21 cellular contexts compared by ENCODE assay signal in genomic region chr7:132618956-132619305, GRCh38. TPM values are rescaled to one million over a fixed set of nuclear protein-coding genes. Genes with fewer than 3 reads are reported as not detected.
DNase-seq lines count a peak whose midpoint lies in the region; ATAC-seq, FAIRE-seq and TF ChIP-seq lines count a peak whose summit lies in the region.
"Had no signal": no experiment of that assay in that cellular context is flagged by ENCODE, and none has a peak within 500 bp of the region (broad histone marks: within the 10 kb centered on the region; RNA-seq: fewer than 3 reads in every experiment).

No MANE protein-coding gene starts in this region.

- H3K27me3 Mint-ChIP-seq in CD14-positive monocyte (ENCODE audit: low read depth in 3 of 3) = peaks cover 3 to 6% (median 5%) of the 10 kb centered on the region in 3 donors

- peaks cover 11% of the 10 kb centered on the region for H3K4me1 Mint-ChIP-seq in CD14-positive monocyte
- H3K4me1 Mint-ChIP-seq: central memory CD8-positive, alpha-beta T cell had no signal

- FAIRE-seq in RCC 7860 (lab: Jason Lieb, UNC) = peak; percentile 59

- peaks cover 0 to 2% (median 0%) of the 10 kb centered on the region in 7 donors for H3K9me3 Mint-ChIP-seq in CD14-positive monocyte
- H3K9me3 Mint-ChIP-seq: central memory CD8-positive, alpha-beta T cell; endodermal cell; stimulated activated naive CD8-positive, alpha-beta T cell treated with anti-CD3 and anti-CD28 coated beads, Interleukin-15, amount 100 ng/mL, for 72 hours had no signal

- intact Hi-C loops in CD14-positive monocyte (cut with micrococcal nuclease) = no loop called here

- TF ChIP-seq CTCF in CD14-positive monocyte (IDR thresholded peaks at IDR 0.05) = no peak

- no peaks in the 10 kb centered on the region for H3K36me3 Mint-ChIP-seq in CD14-positive monocyte

- no peak for ATAC-seq in HG03139 (IDR thresholded peaks at IDR 0.05; ENCODE audit: unreplicated experiment)
- ATAC-seq: left colon; mucosa of descending colon; right lobe of liver; stimulated activated naive CD8-positive, alpha-beta T cell treated with anti-CD3 and anti-CD28 coated beads, Interleukin-15, amount 100 ng/mL, for 72 hours had no signal

- DNase-seq in AG20443 (ENCODE audit: low spot score) (peak; percentile 70), RCC 7860 (ENCODE audit: low spot score) (peak; percentile 18), dedifferentiated amniotic fluid mesenchymal stem cell (ENCODE audit: extremely low spot score) (peak; percentile 29), non-pigmented ciliary epithelial cell (ENCODE audit: low read depth) (peak; percentile 44), NCI-H2227 treated with DMSO at 0.1 percent for 48 hours (lab: John Stamatoyannopoulos, UW) (no peak), NCI-H1436 treated with DMSO at 0.1 percent for 48 hours (lab: John Stamatoyannopoulos, UW) (no peak), CD14-positive monocyte (ENCODE audit: low spot score) (no peak)
- DNase-seq: activated CD4-positive, CD25-positive, alpha-beta regulatory T cell treated with anti-CD3 and anti-CD28 coated beads, Interleukin-2, amount 50 U/mL, for 72 hours; DND-41; endodermal cell; foreskin melanocyte; Karpas-422; left colon; mucosa of descending colon; OCI-M1; right lobe of liver; stimulated activated CD4-positive, alpha-beta T cell treated with anti-CD3 and anti-CD28 coated beads, Interleukin-2, amount 100 ng/mL, for 24 hours; stimulated activated naive CD8-positive, alpha-beta T cell treated with anti-CD3 and anti-CD28 coated beads, Interleukin-15, amount 100 ng/mL, for 72 hours; T1000 had no signal

- H3K27ac Mint-ChIP-seq in CD14-positive monocyte = no peak overlapping the region
- H3K27ac Mint-ChIP-seq: endodermal cell; stimulated activated naive CD8-positive, alpha-beta T cell treated with anti-CD3 and anti-CD28 coated beads, Interleukin-15, amount 100 ng/mL, for 72 hours had no signal

- no peak overlapping the region for H3K4me3 Mint-ChIP-seq in CD14-positive monocyte
- H3K4me3 Mint-ChIP-seq: central memory CD8-positive, alpha-beta T cell; endodermal cell; stimulated activated naive CD8-positive, alpha-beta T cell treated with anti-CD3 and anti-CD28 coated beads, Interleukin-15, amount 100 ng/mL, for 72 hours had no signal

RNA-seq across cellular contexts. Expression of gene PLXNA4, which starts 42.7 kb away (rescaled TPM):
- polyA plus RNA-seq in CD14-positive monocyte = not detected

Comparison
In these comparisons a context has a peak if more than half of its experiments do, and no peak if none do; other contexts are left out.
1. DNase-seq: peak in AG20443 (single experiment), RCC 7860 (single experiment), dedifferentiated amniotic fluid mesenchymal stem cell (single experiment) and non-pigmented ciliary epithelial cell (single experiment); none in NCI-H2227 treated with DMSO at 0.1 percent for 48 hours (single experiment), NCI-H1436 treated with DMSO at 0.1 percent for 48 hours (single experiment) and CD14-positive monocyte (single experiment).